ENCODE assay signal across 1 cellular context in the genomic region with DNA sequence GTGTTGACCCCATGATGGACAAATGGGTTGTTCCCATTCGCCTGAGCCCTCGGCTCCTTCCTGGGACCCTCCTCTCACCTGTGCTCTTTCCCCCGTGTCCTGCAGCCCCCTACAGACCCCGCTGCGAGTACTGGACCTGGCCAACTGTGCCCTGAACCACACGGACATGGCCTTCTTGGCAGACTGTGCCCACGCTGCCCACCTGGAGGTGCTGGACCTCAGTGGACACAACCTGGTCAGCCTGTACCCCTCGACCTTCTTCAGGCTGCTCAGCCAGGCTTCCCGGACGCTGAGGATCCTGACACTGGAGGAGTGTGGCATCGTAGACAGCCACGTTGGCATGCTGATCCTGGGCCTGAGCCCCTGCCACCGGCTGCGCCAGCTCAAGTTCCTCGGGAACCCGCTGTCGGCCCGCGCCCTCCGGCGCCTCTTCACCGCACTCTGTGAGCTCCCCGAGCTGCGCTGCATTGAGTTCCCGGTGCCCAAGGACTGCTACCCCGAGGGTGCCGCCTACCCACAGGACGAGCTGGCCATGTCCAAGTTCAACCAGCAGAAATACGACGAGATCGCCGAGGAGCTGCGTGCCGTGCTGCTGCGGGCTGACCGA.
TF ChIP-seq lines count a peak whose summit lies in the region.

No MANE protein-coding gene starts in this region.

TF ChIP-seq in H1, 55 proteins besides CTCF, POLR2A, EP300 and RAD21:
- TF ChIP-seq HDAC6 (IDR thresholded peaks at IDR 0.05; ENCODE audit: low read depth, low read length): no peak
- no peak for TF ChIP-seq JUN (IDR thresholded peaks at IDR 0.05; ENCODE audit: low read depth, low read length)
- no peak for TF ChIP-seq GABPA (IDR thresholded peaks at IDR 0.05; ENCODE audit: borderline replicate concordance, insufficient read depth, low read length)
- TF ChIP-seq, protein P1, sequence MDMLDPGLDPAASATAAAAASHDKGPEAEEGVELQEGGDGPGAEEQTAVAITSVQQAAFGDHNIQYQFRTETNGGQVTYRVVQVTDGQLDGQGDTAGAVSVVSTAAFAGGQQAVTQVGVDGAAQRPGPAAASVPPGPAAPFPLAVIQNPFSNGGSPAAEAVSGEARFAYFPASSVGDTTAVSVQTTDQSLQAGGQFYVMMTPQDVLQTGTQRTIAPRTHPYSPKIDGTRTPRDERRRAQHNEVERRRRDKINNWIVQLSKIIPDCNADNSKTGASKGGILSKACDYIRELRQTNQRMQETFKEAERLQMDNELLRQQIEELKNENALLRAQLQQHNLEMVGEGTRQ (IDR thresholded peaks at IDR 0.05; ENCODE audit: low read length): no peak
- TF ChIP-seq, protein P2, sequence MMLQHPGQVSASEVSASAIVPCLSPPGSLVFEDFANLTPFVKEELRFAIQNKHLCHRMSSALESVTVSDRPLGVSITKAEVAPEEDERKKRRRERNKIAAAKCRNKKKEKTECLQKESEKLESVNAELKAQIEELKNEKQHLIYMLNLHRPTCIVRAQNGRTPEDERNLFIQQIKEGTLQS (IDR thresholded peaks at IDR 0.05; ENCODE audit: insufficient read depth, low read depth, low read length): no peak
- no peak for TF ChIP-seq EGR1 (IDR thresholded peaks at IDR 0.05; ENCODE audit: borderline replicate concordance, low read depth, low read length)
TF ChIP-seq in H1: peak in this region for 0.
